In the genomic region with DNA sequence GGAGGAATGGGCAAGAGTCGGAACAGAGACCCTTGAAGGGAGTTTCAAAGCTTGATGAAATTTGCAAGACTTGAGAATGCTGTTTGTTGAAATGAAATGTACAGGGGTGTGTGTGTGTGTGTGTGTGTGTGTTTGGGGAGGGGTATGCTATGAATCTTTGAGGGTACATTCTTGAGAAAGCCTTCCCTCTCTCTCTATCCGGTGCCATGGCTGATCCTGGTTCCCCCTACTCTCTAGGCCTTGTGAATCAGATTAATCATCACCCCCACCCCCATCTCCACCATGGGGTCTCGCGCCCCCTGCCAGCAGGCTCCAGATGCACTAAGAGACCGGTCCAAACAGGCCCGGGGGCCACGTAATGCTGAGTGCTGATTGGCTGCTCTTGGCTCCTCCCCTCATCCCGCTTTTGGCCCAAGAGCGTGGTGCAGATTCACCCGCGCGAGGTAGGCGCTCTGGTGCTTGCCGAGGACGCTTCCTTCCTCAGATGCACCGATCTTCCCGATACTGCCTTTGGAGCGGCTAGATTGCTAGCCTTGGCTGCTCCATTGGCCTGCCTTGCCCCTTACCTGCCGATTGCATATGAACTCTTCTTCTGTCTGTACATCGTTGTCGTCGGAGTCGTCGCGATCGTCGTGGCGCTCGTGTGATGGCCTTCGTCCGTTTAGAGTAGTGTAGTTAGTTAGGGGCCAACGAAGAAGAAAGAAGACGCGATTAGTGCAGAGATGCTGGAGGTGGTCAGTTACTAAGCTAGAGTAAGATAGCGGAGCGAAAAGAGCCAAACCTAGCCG, we compare ENCODE assay signal across 1 cellular context.
TF ChIP-seq lines count a peak whose summit lies in the region.

A gene (plus strand): TSS at position 441 of the 788 bp plus-strand sequence. CDS start 142,851 bp downstream, outside the sequence.

TF ChIP-seq in GM23338, 12 proteins besides CTCF, POLR2A, EP300 and RAD21 (continued from another document):
- TF ChIP-seq, protein P1, sequence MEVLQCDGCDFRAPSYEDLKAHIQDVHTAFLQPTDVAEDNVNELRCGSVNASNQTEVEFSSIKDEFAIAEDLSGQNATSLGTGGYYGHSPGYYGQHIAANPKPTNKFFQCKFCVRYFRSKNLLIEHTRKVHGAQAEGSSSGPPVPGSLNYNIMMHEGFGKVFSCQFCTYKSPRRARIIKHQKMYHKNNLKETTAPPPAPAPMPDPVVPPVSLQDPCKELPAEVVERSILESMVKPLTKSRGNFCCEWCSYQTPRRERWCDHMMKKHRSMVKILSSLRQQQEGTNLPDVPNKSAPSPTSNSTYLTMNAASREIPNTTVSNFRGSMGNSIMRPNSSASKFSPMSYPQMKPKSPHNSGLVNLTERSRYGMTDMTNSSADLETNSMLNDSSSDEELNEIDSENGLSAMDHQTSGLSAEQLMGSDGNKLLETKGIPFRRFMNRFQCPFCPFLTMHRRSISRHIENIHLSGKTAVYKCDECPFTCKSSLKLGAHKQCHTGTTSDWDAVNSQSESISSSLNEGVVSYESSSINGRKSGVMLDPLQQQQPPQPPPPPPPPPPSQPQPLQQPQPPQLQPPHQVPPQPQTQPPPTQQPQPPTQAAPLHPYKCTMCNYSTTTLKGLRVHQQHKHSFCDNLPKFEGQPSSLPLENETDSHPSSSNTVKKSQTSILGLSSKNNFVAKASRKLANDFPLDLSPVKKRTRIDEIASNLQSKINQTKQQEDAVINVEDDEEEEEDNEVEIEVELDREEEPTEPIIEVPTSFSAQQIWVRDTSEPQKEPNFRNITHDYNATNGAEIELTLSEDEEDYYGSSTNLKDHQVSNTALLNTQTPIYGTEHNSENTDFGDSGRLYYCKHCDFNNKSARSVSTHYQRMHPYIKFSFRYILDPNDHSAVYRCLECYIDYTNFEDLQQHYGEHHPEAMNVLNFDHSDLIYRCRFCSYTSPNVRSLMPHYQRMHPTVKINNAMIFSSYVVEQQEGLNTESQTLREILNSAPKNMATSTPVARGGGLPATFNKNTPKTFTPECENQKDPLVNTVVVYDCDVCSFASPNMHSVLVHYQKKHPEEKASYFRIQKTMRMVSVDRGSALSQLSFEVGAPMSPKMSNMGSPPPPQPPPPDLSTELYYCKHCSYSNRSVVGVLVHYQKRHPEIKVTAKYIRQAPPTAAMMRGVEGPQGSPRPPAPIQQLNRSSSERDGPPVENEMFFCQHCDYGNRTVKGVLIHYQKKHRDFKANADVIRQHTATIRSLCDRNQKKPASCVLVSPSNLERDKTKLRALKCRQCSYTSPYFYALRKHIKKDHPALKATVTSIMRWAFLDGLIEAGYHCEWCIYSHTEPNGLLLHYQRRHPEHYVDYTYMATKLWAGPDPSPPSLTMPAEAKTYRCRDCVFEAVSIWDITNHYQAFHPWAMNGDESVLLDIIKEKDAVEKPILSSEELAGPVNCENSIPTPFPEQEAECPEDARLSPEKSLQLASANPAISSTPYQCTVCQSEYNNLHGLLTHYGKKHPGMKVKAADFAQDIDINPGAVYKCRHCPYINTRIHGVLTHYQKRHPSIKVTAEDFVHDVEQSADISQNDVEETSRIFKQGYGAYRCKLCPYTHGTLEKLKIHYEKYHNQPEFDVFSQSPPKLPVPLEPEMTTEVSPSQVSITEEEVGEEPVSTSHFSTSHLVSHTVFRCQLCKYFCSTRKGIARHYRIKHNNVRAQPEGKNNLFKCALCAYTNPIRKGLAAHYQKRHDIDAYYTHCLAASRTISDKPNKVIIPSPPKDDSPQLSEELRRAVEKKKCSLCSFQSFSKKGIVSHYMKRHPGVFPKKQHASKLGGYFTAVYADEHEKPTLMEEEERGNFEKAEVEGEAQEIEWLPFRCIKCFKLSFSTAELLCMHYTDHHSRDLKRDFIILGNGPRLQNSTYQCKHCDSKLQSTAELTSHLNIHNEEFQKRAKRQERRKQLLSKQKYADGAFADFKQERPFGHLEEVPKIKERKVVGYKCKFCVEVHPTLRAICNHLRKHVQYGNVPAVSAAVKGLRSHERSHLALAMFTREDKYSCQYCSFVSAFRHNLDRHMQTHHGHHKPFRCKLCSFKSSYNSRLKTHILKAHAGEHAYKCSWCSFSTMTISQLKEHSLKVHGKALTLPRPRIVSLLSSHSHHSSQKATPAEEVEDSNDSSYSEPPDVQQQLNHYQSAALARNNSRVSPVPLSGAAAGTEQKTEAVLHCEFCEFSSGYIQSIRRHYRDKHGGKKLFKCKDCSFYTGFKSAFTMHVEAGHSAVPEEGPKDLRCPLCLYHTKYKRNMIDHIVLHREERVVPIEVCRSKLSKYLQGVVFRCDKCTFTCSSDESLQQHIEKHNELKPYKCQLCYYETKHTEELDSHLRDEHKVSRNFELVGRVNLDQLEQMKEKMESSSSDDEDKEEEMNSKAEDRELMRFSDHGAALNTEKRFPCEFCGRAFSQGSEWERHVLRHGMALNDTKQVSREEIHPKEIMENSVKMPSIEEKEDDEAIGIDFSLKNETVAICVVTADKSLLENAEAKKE (CRISPR knock-in tag; IDR thresholded peaks at IDR 0.05) = no peak
- TF ChIP-seq EZH2phosphoT487 (IDR thresholded peaks at IDR 0.05; ENCODE audit: unreplicated experiment) (no peak), EZH2 (IDR thresholded peaks at IDR 0.05; ENCODE audit: low read depth, unreplicated experiment) (no peak), ZNF331 (CRISPR knock-in tag; IDR thresholded peaks at IDR 0.05; ENCODE audit: low read depth) (no peak), NANOG (IDR thresholded peaks at IDR 0.05; ENCODE audit: borderline replicate concordance) (no peak), STAT1 (IDR thresholded peaks at IDR 0.05; ENCODE audit: unreplicated experiment) (no peak), ZNF114 (CRISPR knock-in tag; IDR thresholded peaks at IDR 0.05) (no peak)
- TF ChIP-seq, protein P2, sequence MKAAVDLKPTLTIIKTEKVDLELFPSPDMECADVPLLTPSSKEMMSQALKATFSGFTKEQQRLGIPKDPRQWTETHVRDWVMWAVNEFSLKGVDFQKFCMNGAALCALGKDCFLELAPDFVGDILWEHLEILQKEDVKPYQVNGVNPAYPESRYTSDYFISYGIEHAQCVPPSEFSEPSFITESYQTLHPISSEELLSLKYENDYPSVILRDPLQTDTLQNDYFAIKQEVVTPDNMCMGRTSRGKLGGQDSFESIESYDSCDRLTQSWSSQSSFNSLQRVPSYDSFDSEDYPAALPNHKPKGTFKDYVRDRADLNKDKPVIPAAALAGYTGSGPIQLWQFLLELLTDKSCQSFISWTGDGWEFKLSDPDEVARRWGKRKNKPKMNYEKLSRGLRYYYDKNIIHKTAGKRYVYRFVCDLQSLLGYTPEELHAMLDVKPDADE (IDR thresholded peaks at IDR 0.05) = no peak
TF ChIP-seq in GM23338: peak in this region for 1.
